Comparison of ENCODE assay signal across 22 cellular contexts in genomic region chr11:119697445-119697844, GRCh38.
"Had no signal": no experiment of that assay in that cellular context is flagged by ENCODE, and none has a peak within 500 bp of the region (broad histone marks: within the 10 kb centered on the region; RNA-seq: fewer than 3 reads in every experiment).

No MANE protein-coding gene starts in this region.

- H3K9me3 Mint-ChIP-seq: activated naive CD8-positive, alpha-beta T cell treated with anti-CD3 and anti-CD28 coated beads, Interleukin-2, amount 50 U/mL, for 24 hours; activated T-helper 17 cell treated with anti-CD3 and anti-CD28 coated beads, Interleukin-2, amount 50 U/mL, for 72 hours; endodermal cell; nephron progenitor cell had no signal

- H3K36me3 ChIP-seq: upper lobe of left lung had no signal

- FAIRE-seq: TTC549 had no signal

- H3K4me3 Mint-ChIP-seq: activated naive CD8-positive, alpha-beta T cell treated with anti-CD3 and anti-CD28 coated beads, Interleukin-2, amount 50 U/mL, for 24 hours; activated T-helper 17 cell treated with anti-CD3 and anti-CD28 coated beads, Interleukin-2, amount 50 U/mL, for 72 hours; endodermal cell; nephron progenitor cell had no signal

- H3K4me1 Mint-ChIP-seq: activated T-helper 17 cell treated with anti-CD3 and anti-CD28 coated beads, Interleukin-2, amount 50 U/mL, for 72 hours had no signal

- H3K4me3 ChIP-seq: smooth muscle cell, upper lobe of left lung had no signal

- H3K27me3 ChIP-seq: upper lobe of left lung had no signal

- H3K27me3 Mint-ChIP-seq: activated naive CD8-positive, alpha-beta T cell treated with anti-CD3 and anti-CD28 coated beads, Interleukin-2, amount 50 U/mL, for 24 hours; activated T-helper 17 cell treated with anti-CD3 and anti-CD28 coated beads, Interleukin-2, amount 50 U/mL, for 72 hours; progenitor cell of endocrine pancreas had no signal

- ATAC-seq: activated naive CD8-positive, alpha-beta T cell treated with anti-CD3 and anti-CD28 coated beads, Interleukin-2, amount 50 U/mL, for 24 hours; activated T-helper 17 cell treated with anti-CD3 and anti-CD28 coated beads, Interleukin-2, amount 50 U/mL, for 72 hours; right cardiac atrium; stimulated activated naive CD8-positive, alpha-beta T cell treated with anti-CD3 and anti-CD28 coated beads, Interleukin-15, Interleukin-2, amounts not matched to agents 100 U/mL and 50 U/mL, for 24 hours had no signal

- H3K27ac Mint-ChIP-seq: activated naive CD8-positive, alpha-beta T cell treated with anti-CD3 and anti-CD28 coated beads, Interleukin-2, amount 50 U/mL, for 24 hours; activated T-helper 17 cell treated with anti-CD3 and anti-CD28 coated beads, Interleukin-2, amount 50 U/mL, for 72 hours; endodermal cell; nephron progenitor cell; progenitor cell of endocrine pancreas had no signal

- DNase-seq: activated CD4-positive, alpha-beta T cell treated with anti-CD3 and anti-CD28 coated beads, Interleukin-2, amount 50 U/mL, for 1 hour; activated CD4-positive, CD25-positive, alpha-beta regulatory T cell; activated naive CD4-positive, alpha-beta T cell treated with Interleukin-2 at 50 U/mL for 16 hours; activated naive CD8-positive, alpha-beta T cell treated with anti-CD3 and anti-CD28 coated beads, Interleukin-2, amount 50 U/mL, for 24 hours; aorta; endodermal cell; erythroblast; hypothalamus; kidney glomerular epithelial cell; mesendoderm; nephron progenitor cell; occipital lobe; right cardiac atrium; stimulated activated CD4-positive, alpha-beta T cell treated with anti-CD3 and anti-CD28 coated beads, Interleukin-4, amount 100 ng/mL, for 4 hours; stimulated activated CD8-positive, alpha-beta memory T cell treated with anti-CD3 and anti-CD28 coated beads, Interleukin-4, amount 100 ng/mL, for 48 hours; stimulated activated naive CD8-positive, alpha-beta T cell treated with anti-CD3 and anti-CD28 coated beads, Interleukin-15, Interleukin-2, amounts not matched to agents 100 U/mL and 50 U/mL, for 24 hours; SW 1271; upper lobe of left lung had no signal
